ENCODE assay signal across 23 cellular contexts in the genomic region with DNA sequence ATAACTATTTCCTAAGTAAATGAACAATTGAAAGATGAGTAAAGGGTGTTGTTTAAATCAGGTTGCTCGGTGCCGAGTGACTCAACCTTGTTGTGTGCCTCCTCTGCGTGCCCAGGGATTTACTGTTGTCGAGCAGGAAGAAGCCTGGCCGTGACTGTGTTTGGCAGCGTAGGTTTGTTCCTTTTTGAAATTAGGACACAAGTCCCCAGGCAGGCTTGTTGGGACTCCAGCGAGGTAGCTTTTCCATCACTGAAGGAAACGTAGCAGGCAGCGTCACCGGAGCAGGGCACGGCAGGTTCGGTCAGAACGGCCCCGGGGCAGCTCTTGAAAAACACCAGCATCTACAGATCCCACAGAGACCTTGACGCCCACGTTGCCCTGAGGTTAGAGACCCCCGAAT. TPM values are rescaled to one million over a fixed set of nuclear protein-coding genes. Genes with fewer than 3 reads are reported as not detected.
DNase-seq lines count a peak whose midpoint lies in the region; ATAC-seq, FAIRE-seq and TF ChIP-seq lines count a peak whose summit lies in the region.
"Had no signal": no experiment of that assay in that cellular context is flagged by ENCODE, and none has a peak within 500 bp of the region (broad histone marks: within the 10 kb centered on the region; RNA-seq: fewer than 3 reads in every experiment).

No MANE protein-coding gene starts in this region.

- H3K9ac ChIP-seq in keratinocyte (ENCODE audit: control insufficient read depth, extremely low read depth, insufficient read depth, low read length) = no peak overlapping the region

- no peaks in the 10 kb centered on the region for H3K27me3 ChIP-seq in keratinocyte (ENCODE audit: control insufficient read depth, extremely low read depth, insufficient read depth, low read length)
- no peaks in the 10 kb centered on the region for H3K27me3 ChIP-seq in ovary
- H3K27me3 ChIP-seq: neutrophil, SJSA1, tibial nerve had no signal

- H3K27me3 Mint-ChIP-seq in MCF 10A (ENCODE audit: insufficient read depth, unreplicated experiment) (no peaks in the 10 kb centered on the region), WTC11 (ENCODE audit: low read depth) (no peaks in the 10 kb centered on the region)
- H3K27me3 Mint-ChIP-seq: activated CD4-positive, alpha-beta T cell treated with anti-CD3 and anti-CD28 coated beads for 36 hours had no signal

- H3K9me3 Mint-ChIP-seq in MCF 10A (ENCODE audit: unreplicated experiment) (no peaks in the 10 kb centered on the region), WTC11 (peaks cover 4% of the 10 kb centered on the region)

- POLR2A ChIA-PET in MCF 10A (lab: Yijun Ruan, JAX) (no interaction called here), WTC11 (lab: Charles Lee) (no interaction called here)

- TF ChIP-seq CTCF in C4-2B (conservative IDR thresholded peaks at IDR 0.05) (no peak), NB4 (IDR thresholded peaks at IDR 0.05; ENCODE audit: low read depth, low read length) (no peak), MCF 10A (IDR thresholded peaks at IDR 0.05; ENCODE audit: unreplicated experiment) (no peak), keratinocyte (optimal IDR thresholded peaks at IDR 0.05 in 1 of 3, IDR thresholded peaks at IDR 0.05 in 1 of 3, conservative IDR thresholded peaks at IDR 0.05 in 1 of 3; ENCODE audit: extremely low read depth in 1 of 3, insufficient read depth in 2 of 3, low read length in 3 of 3) (no peak), WTC11 (IDR thresholded peaks at IDR 0.05) (no peak), ovary (IDR thresholded peaks at IDR 0.05) (no peak)

- CTCF ChIA-PET in MCF 10A (lab: Yijun Ruan, JAX) (interaction anchor here (0.9 to 1.3 kb wide), 2 partner anchors 9 to 99 kb away, joined by 3 read pairs; no protein-coding TSS in a partner anchor), WTC11 (lab: Charles Lee) (no interaction called here)

- intact Hi-C loops in MCF 10A (cut with micrococcal nuclease) (no loop called here), ovary (cut with DNase I) (no loop called here)

- no peaks in the 10 kb centered on the region for H3K9me1 ChIP-seq in keratinocyte (ENCODE audit: control insufficient read depth, extremely low read depth, insufficient read depth, low read length)

- FAIRE-seq in keratinocyte (lab: Jason Lieb, UNC) = no peak
- FAIRE-seq: astrocyte, K562 had no signal

- H3K4me1 Mint-ChIP-seq in MCF 10A (ENCODE audit: insufficient read depth, unreplicated experiment) = no peaks in the 10 kb centered on the region
- H3K4me1 Mint-ChIP-seq in WTC11 = peaks cover 8% of the 10 kb centered on the region; the same call in 1 of the 2 replicates
- H3K4me1 Mint-ChIP-seq: activated CD4-positive, alpha-beta T cell treated with anti-CD3 and anti-CD28 coated beads for 36 hours; CD4-positive, CD25-positive, alpha-beta regulatory T cell; stimulated activated memory B cell treated with anti-CD40 and anti-IgM and Interleukin-4, amounts not matched to agents 10 μg/mL and 1 μg/mL and 100 μg/mL, for 72 hours had no signal

- DNase-seq in NB4 (ENCODE audit: low read depth) = peak; percentile 11
- peak; percentile 65 for DNase-seq in MCF 10A (ENCODE audit: unreplicated experiment)
- no peak for DNase-seq in keratinocyte (ENCODE audit: low read depth, low spot score)
- DNase-seq in WTC11 (ENCODE audit: low spot score) = no peak
- DNase-seq in ovary = no peak
- no peak for DNase-seq in activated gamma-delta T cell (lab: John Stamatoyannopoulos, UW)
- no peak for DNase-seq in AG08396 (ENCODE audit: low spot score)
- DNase-seq: ACHN; activated CD4-positive, alpha-beta T cell treated with anti-CD3 and anti-CD28 coated beads for 36 hours; activated naive CD4-positive, alpha-beta T cell treated with Interleukin-2 at 50 U/mL for 16 hours; CD4-positive, CD25-positive, alpha-beta regulatory T cell; NCI-H2107; stimulated activated CD4-positive, alpha-beta T cell treated with anti-CD3 and anti-CD28 coated beads, Interleukin-15, amount 100 ng/mL, for 24 hours had no signal

- dilution Hi-C loops in keratinocyte (cut with MboI; ENCODE audit: extremely low pct_ligation_motif_present, low sequenced_read_pairs) = no loop called here

- BruUV-seq in MCF 10A (replicated peaks; lab: Mats Ljungman, UMichigan) = no TSS peak

- peak overlapping the region; percentile 2 for H3K4me2 ChIP-seq in keratinocyte (ENCODE audit: control insufficient read depth, extremely low read depth, insufficient read depth, low read depth, low read length)

- TF ChIP-seq POLR2A in NB4 (IDR thresholded peaks at IDR 0.05; ENCODE audit: extremely low read depth, insufficient read length) (no peak), ovary (IDR thresholded peaks at IDR 0.05) (no peak)

- no peaks in the 10 kb centered on the region for H4K20me1 ChIP-seq in keratinocyte (ENCODE audit: control insufficient read depth, extremely low read depth, insufficient read depth, low read length)

- no peak for ATAC-seq in WTC11
- ATAC-seq: activated CD4-positive, alpha-beta T cell treated with anti-CD3 and anti-CD28 coated beads for 36 hours; HCT116; K562; left lobe of liver; stimulated activated memory B cell treated with anti-CD40 and anti-IgM and Interleukin-4, amounts not matched to agents 10 μg/mL and 1 μg/mL and 100 μg/mL, for 72 hours had no signal

- H3K36me3 ChIP-seq in keratinocyte (ENCODE audit: control insufficient read depth in 2 of 2, extremely low read depth in 1 of 2, insufficient read depth in 2 of 2, low read length in 2 of 2) (no peaks in the 10 kb centered on the region), ovary (no peaks in the 10 kb centered on the region)
- H3K36me3 ChIP-seq: neutrophil, SJSA1, tibial nerve had no signal

- H3K4me3 ChIP-seq in NB4 (ENCODE audit: low read depth, low read length) (no peak overlapping the region), keratinocyte (ENCODE audit: control insufficient read depth in 2 of 3, extremely low read depth in 1 of 3, insufficient read depth in 2 of 3, low read depth in 1 of 3, low read length in 3 of 3) (peak overlapping the region in 1 of 3 experiments; percentile 14), ovary (no peak overlapping the region)
- H3K4me3 ChIP-seq: K562, SJSA1, tibial nerve had no signal

- H3K27ac ChIP-seq in C4-2B = peak overlapping the region; percentile 44
- H3K27ac ChIP-seq in keratinocyte (ENCODE audit: control insufficient read depth, insufficient read depth, low read length) = no peak overlapping the region
- no peak overlapping the region for H3K27ac ChIP-seq in ovary
- H3K27ac ChIP-seq: neutrophil, SJSA1, tibial nerve had no signal

- no peaks in the 10 kb centered on the region for H3K9me3 ChIP-seq in keratinocyte (ENCODE audit: control insufficient read depth, low read depth, low read length)
- H3K9me3 ChIP-seq in ovary = no peaks in the 10 kb centered on the region
- H3K9me3 ChIP-seq: neutrophil, SJSA1, tibial nerve had no signal

- no peaks in the 10 kb centered on the region for H3K4me1 ChIP-seq in keratinocyte (ENCODE audit: control insufficient read depth, extremely low read depth, insufficient read depth, low read length)
- no peaks in the 10 kb centered on the region for H3K4me1 ChIP-seq in ovary (ENCODE audit: insufficient read depth)
- H3K4me1 ChIP-seq: SJSA1, tibial nerve had no signal

- peak overlapping the region; percentile 33 for H2AFZ ChIP-seq in keratinocyte (ENCODE audit: control insufficient read depth, low read length)

- 78 to 83% (median 81%) methylated on average over 17 of the region's 17 CpGs for WGBS in ovary, 3 donors

- H3K79me2 ChIP-seq in keratinocyte (ENCODE audit: control insufficient read depth, insufficient read depth, low read length) = no peaks in the 10 kb centered on the region

- H3K27ac Mint-ChIP-seq in MCF 10A (ENCODE audit: low read depth, unreplicated experiment) (peak overlapping the region; percentile 70), WTC11 (no peak overlapping the region; the same call in 1 of the 2 replicates)
- H3K27ac Mint-ChIP-seq: activated CD4-positive, alpha-beta T cell treated with anti-CD3 and anti-CD28 coated beads for 36 hours; CD4-positive, CD25-positive, alpha-beta regulatory T cell; stimulated activated memory B cell treated with anti-CD40 and anti-IgM and Interleukin-4, amounts not matched to agents 10 μg/mL and 1 μg/mL and 100 μg/mL, for 72 hours; T-helper 2 cell treated with Interferon-gamma antibody and Interleukin-4, amounts not matched to agents 5 μg/mL and 100 μg/mL, for 36 hours had no signal

- H3K4me3 Mint-ChIP-seq in MCF 10A (ENCODE audit: unreplicated experiment) (no peak overlapping the region), WTC11 (no peak overlapping the region)
- H3K4me3 Mint-ChIP-seq: activated CD4-positive, alpha-beta T cell treated with anti-CD3 and anti-CD28 coated beads for 36 hours; CD4-positive, CD25-positive, alpha-beta regulatory T cell; stimulated activated memory B cell treated with anti-CD40 and anti-IgM and Interleukin-4, amounts not matched to agents 10 μg/mL and 1 μg/mL and 100 μg/mL, for 72 hours; T-helper 2 cell treated with Interferon-gamma antibody and Interleukin-4, amounts not matched to agents 5 μg/mL and 100 μg/mL, for 36 hours had no signal

- no peak for TF ChIP-seq EP300 in ovary (IDR thresholded peaks at IDR 0.05)

- H3K36me3 Mint-ChIP-seq in MCF 10A (ENCODE audit: insufficient read depth, unreplicated experiment) (no peaks in the 10 kb centered on the region), WTC11 (no peaks in the 10 kb centered on the region)
- H3K36me3 Mint-ChIP-seq: CD4-positive, CD25-positive, alpha-beta regulatory T cell; stimulated activated memory B cell treated with anti-CD40 and anti-IgM and Interleukin-4, amounts not matched to agents 10 μg/mL and 1 μg/mL and 100 μg/mL, for 72 hours had no signal

TF ChIP-seq in WTC11, 78 proteins besides CTCF, POLR2A, EP300 and RAD21:
- TF ChIP-seq RORB (CRISPR knock-in tag; IDR thresholded peaks at IDR 0.05) (no peak), ZNF317 (CRISPR knock-in tag; IDR thresholded peaks at IDR 0.05; ENCODE audit: borderline replicate concordance, low read depth) (no peak), ZNF121 (CRISPR knock-in tag; IDR thresholded peaks at IDR 0.05) (no peak)

RNA-seq across cellular contexts. Expression of gene TMEM18, which starts 48.6 kb away (rescaled TPM):
- 14.2 and 25.1 TPM in 2 replicates for total RNA-seq in MCF 10A (2022)
- 18.2 to 27.7 TPM (median 26.0 TPM) in 3 replicates for polyA plus RNA-seq in keratinocyte
- 71.6 TPM for polyA plus RNA-seq in keratinocyte (2011; ENCODE audit: low read depth)
- polyA plus RNA-seq in keratinocyte (2011; cell fraction: cytosol; rRNA removed) = 21.5 and 22.2 TPM in 2 replicates
- 43.3 and 49.5 TPM in 2 replicates for polyA plus RNA-seq in keratinocyte (2011; cell fraction: nucleus; rRNA removed)
- 14.2 and 20.1 TPM in 2 replicates for polyA plus RNA-seq in keratinocyte (2012; ENCODE audit: low replicate concordance)
- polyA minus RNA-seq in keratinocyte = 4.9 to 11.0 TPM (median 5.2 TPM) in 3 replicates
- 7.9 TPM for polyA minus RNA-seq in keratinocyte (2011; cell fraction: cytosol; rRNA and poly(A)+ RNA removed)
- 5.8 and 9.8 TPM in 2 replicates for polyA minus RNA-seq in keratinocyte (2011; cell fraction: nucleus; rRNA and poly(A)+ RNA removed)
- 23.9 to 27.4 TPM (median 24.0 TPM) in 3 replicates for total RNA-seq in WTC11 (2021)
- 10 to 100 TPM; 27.5 to 48.5 (median 39.5) TPM for total RNA-seq in ovary
- 10 to 100 TPM; 44.7 to 46.8 TPM for polyA plus RNA-seq in ovary

Comparison
In these comparisons a context has a peak if more than half of its experiments do, and no peak if none do; other contexts are left out.
1. DNase-seq: peak in NB4 (single experiment) and MCF 10A (single experiment); none in keratinocyte (single experiment), WTC11 (single experiment), ovary (0 of 5), activated gamma-delta T cell (single experiment) and AG08396 (single experiment).